In the genomic region with DNA sequence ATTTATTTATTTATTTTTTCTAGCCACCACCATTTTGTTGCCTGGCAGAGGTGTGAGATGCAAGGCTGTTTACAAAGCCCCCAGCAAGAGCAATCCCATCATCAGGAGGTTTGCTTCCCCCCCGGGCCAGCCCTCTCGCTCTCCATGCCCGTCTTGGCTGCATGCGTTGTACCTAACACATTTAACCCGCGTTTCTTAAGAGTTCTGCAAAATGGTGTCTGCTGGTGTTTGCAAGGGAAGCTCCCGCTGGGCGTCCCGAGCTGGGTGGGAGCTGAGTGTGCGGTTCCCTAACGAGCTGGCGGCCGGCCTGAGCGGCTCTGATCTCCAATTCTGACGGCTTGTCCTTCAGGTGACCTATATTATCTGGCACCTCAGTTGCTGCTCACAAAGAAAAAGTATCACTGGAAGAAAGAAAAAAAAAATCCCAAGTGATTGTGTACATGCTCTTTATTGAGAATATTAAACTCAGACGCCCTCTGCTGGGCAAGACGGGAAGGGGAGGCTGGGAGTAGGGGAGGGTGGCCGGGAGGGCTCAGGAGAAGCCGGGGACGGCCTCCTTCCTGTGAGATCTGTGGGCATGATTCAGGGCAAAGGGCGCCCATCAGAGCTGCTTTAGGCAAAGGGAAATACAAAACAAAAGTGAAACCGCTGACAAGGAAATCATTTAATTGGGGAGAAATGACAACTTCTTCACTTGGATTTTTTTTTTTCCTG, we compare ENCODE assay signal across 8 cellular contexts.
DNase-seq lines count a peak whose midpoint lies in the region; ATAC-seq, FAIRE-seq and TF ChIP-seq lines count a peak whose summit lies in the region.

No MANE protein-coding gene starts in this region.

- H3K9me3 ChIP-seq in keratinocyte (ENCODE audit: control insufficient read depth, low read depth, low read length) = no peaks in the 10 kb centered on the region

- peak overlapping the region; percentile 94 for H3K4me3 Mint-ChIP-seq in activated B cell treated with CpG ODN at 0.5 μM for 24 hours

- H3K9ac ChIP-seq in keratinocyte (ENCODE audit: control insufficient read depth, extremely low read depth, insufficient read depth, low read length) = peak overlapping the region; percentile 77

- POLR2A ChIA-PET in activated B cell treated with CpG ODN at 0.5 μM for 24 hours (lab: Charles Lee) = interaction anchor here (0.6 to 11.3 kb wide), 21 partner anchors 12 to 364 kb away, joined by 3 to 182 read pairs (median 5); a partner anchor contains a TSS

- H3K27ac ChIP-seq in caudate nucleus (ENCODE audit: low read depth, low read length) (peak overlapping the region; percentile 94), keratinocyte (ENCODE audit: control insufficient read depth, insufficient read depth, low read length) (peak overlapping the region; percentile 84)

- H3K4me1 Mint-ChIP-seq in activated B cell treated with CpG ODN at 0.5 μM for 24 hours = peaks cover 57% of the 10 kb centered on the region

- dilution Hi-C loops in keratinocyte (cut with MboI; ENCODE audit: extremely low pct_ligation_motif_present, low sequenced_read_pairs) = no loop called here

- peak; percentile 58 for ATAC-seq in HG03095 (IDR thresholded peaks at IDR 0.05; ENCODE audit: unreplicated experiment)
- ATAC-seq in activated B cell treated with CpG ODN at 0.5 μM for 24 hours (ENCODE audit: low read depth) = peak; percentile 88

- DNase-seq in NCI-H1417 (lab: John Stamatoyannopoulos, UW) = peak; percentile 25 to 91 (median 74)
- DNase-seq in NCI-H1417 treated with DMSO at 0.1 percent for 48 hours (lab: John Stamatoyannopoulos, UW) = no peak
- DNase-seq in NCI-H2227 treated with DMSO at 0.1 percent for 48 hours (lab: John Stamatoyannopoulos, UW) = peak; percentile 84
- peak; percentile 76 for DNase-seq in activated B cell treated with CpG ODN at 0.5 μM for 24 hours
- DNase-seq in caudate nucleus (lab: John Stamatoyannopoulos, UW) = peak in 60 of 61 donors; percentile 35 to 97 (median 82)
- DNase-seq in keratinocyte (ENCODE audit: low read depth, low spot score) = no peak
- peak; percentile 93 for DNase-seq in stimulated activated CD4-positive, alpha-beta T cell treated with anti-CD3 and anti-CD28 coated beads, Interleukin-12 subunit alpha, Interleukin-12 subunit beta, amount 100 ng/mL, for 4 hours

- peak overlapping the region; percentile 83 for H3K4me2 ChIP-seq in keratinocyte (ENCODE audit: control insufficient read depth, extremely low read depth, insufficient read depth, low read depth, low read length)

- H3K9me1 ChIP-seq in keratinocyte (ENCODE audit: control insufficient read depth, extremely low read depth, insufficient read depth, low read length) = no peaks in the 10 kb centered on the region

- no peaks in the 10 kb centered on the region for H3K79me2 ChIP-seq in keratinocyte (ENCODE audit: control insufficient read depth, insufficient read depth, low read length)

- no peak for TF ChIP-seq CTCF in activated B cell treated with CpG ODN at 0.5 μM for 24 hours (IDR thresholded peaks at IDR 0.05)
- TF ChIP-seq CTCF in keratinocyte (optimal IDR thresholded peaks at IDR 0.05 in 1 of 3, IDR thresholded peaks at IDR 0.05 in 1 of 3, conservative IDR thresholded peaks at IDR 0.05 in 1 of 3; ENCODE audit: extremely low read depth in 1 of 3, insufficient read depth in 2 of 3, low read length in 3 of 3) = peak; percentile 77 to 82 (median 79)

- CTCF ChIA-PET in activated B cell treated with CpG ODN at 0.5 μM for 24 hours (lab: Charles Lee) = interaction anchor here (0.5 to 7.6 kb wide), 33 partner anchors 9 to 502 kb away, joined by 3 to 115 read pairs (median 5); a partner anchor contains a TSS

- intact Hi-C loops in activated B cell treated with CpG ODN at 0.5 μM for 24 hours (cut with micrococcal nuclease) = loop anchor here (1.0 to 10.0 kb wide), 14 partner anchors 11 to 502 kb away; no protein-coding TSS in a partner anchor

- peak overlapping the region; percentile 83 for H2AFZ ChIP-seq in keratinocyte (ENCODE audit: control insufficient read depth, low read length)

- H3K9me3 Mint-ChIP-seq in activated B cell treated with CpG ODN at 0.5 μM for 24 hours = no peaks in the 10 kb centered on the region

- FAIRE-seq in keratinocyte (lab: Jason Lieb, UNC) = no peak

- peaks cover 41% of the 10 kb centered on the region for H3K4me1 ChIP-seq in keratinocyte (ENCODE audit: control insufficient read depth, extremely low read depth, insufficient read depth, low read length)

- peaks cover 3% of the 10 kb centered on the region for H3K36me3 Mint-ChIP-seq in activated B cell treated with CpG ODN at 0.5 μM for 24 hours (ENCODE audit: low read depth)

- H3K27ac Mint-ChIP-seq in activated B cell treated with CpG ODN at 0.5 μM for 24 hours = peak overlapping the region; percentile 93

- H3K27me3 Mint-ChIP-seq in activated B cell treated with CpG ODN at 0.5 μM for 24 hours = no peaks in the 10 kb centered on the region

- peak overlapping the region; percentile 8 to 61 (median 56) for H3K4me3 ChIP-seq in keratinocyte (ENCODE audit: control insufficient read depth in 2 of 3, extremely low read depth in 1 of 3, insufficient read depth in 2 of 3, low read depth in 1 of 3, low read length in 3 of 3)

- H3K36me3 ChIP-seq in keratinocyte (ENCODE audit: control insufficient read depth in 2 of 2, extremely low read depth in 1 of 2, insufficient read depth in 2 of 2, low read length in 2 of 2) = no peaks in the 10 kb centered on the region

- no peaks in the 10 kb centered on the region for H4K20me1 ChIP-seq in keratinocyte (ENCODE audit: control insufficient read depth, extremely low read depth, insufficient read depth, low read length)

- no peaks in the 10 kb centered on the region for H3K27me3 ChIP-seq in keratinocyte (ENCODE audit: control insufficient read depth, extremely low read depth, insufficient read depth, low read length)

Comparison
In these comparisons a context has a peak if more than half of its experiments do, and no peak if none do; other contexts are left out.
1. DNase-seq: peak in NCI-H1417 (3 of 3), NCI-H2227 treated with DMSO at 0.1 percent for 48 hours (single experiment), activated B cell treated with CpG ODN at 0.5 μM for 24 hours (single experiment), caudate nucleus (60 of 61) and stimulated activated CD4-positive, alpha-beta T cell treated with anti-CD3 and anti-CD28 coated beads, Interleukin-12 subunit alpha, Interleukin-12 subunit beta, amount 100 ng/mL, for 4 hours (single experiment); none in NCI-H1417 treated with DMSO at 0.1 percent for 48 hours (single experiment) and keratinocyte (single experiment).